Comparison of ENCODE assay signal across 13 cellular contexts in genomic region chr1:115251856-115252255, GRCh38.
A peak's percentile ranks its signal among the peaks of the same experiment; 100 is the strongest.
DNase-seq lines count a peak whose midpoint lies in the region; ATAC-seq and TF ChIP-seq lines count a peak whose summit lies in the region.
"Had no signal": no experiment of that assay in that cellular context is flagged by ENCODE, and none has a peak within 500 bp of the region (broad histone marks: within the 10 kb centered on the region; RNA-seq: fewer than 3 reads in every experiment).

No MANE protein-coding gene starts in this region.

- H4K8ac ChIP-seq in trophoblast cell (ENCODE audit: low read depth, low read length): no peak overlapping the region

- POLR2A ChIA-PET in SK-N-SH (lab: Yijun Ruan, JAX): interaction anchor here (0.8 to 1.1 kb wide), 2 partner anchors 29 to 53 kb away, joined by 3 to 4 read pairs; no protein-coding TSS in a partner anchor

- H3K18ac ChIP-seq in trophoblast cell (ENCODE audit: low read length): no peak overlapping the region

- H3F3A ChIP-seq in SK-N-SH (replicated peaks; ENCODE audit: insufficient read depth): peaks cover 34% of the 10 kb centered on the region

- TF ChIP-seq CTCF in SK-N-SH (IDR thresholded peaks at IDR 0.05): no peak
- no peak for TF ChIP-seq CTCF in fibroblast of the aortic adventitia (IDR thresholded peaks at IDR 0.05; ENCODE audit: insufficient read depth, low read length)
- TF ChIP-seq CTCF in natural killer cell (IDR thresholded peaks at IDR 0.05): no peak
- no peak for TF ChIP-seq CTCF in progenitor cell of endocrine pancreas (IDR thresholded peaks at IDR 0.05; ENCODE audit: unreplicated experiment)

- DNase-seq in EH (ENCODE audit: low read depth) (peak; percentile 95), SK-N-SH (peak; percentile 59), fibroblast of the aortic adventitia (ENCODE audit: low read depth) (peak; percentile 94), trophoblast cell (peak in 1 of 2 donors; percentile 17), natural killer cell (no peak), progenitor cell of endocrine pancreas (ENCODE audit: low spot score, unreplicated experiment) (no peak)
- DNase-seq: DMS79 treated with DMSO at 0.1 percent for 48 hours; NCI-H510A treated with DMSO at 0.1 percent for 48 hours; stimulated activated CD4-positive, alpha-beta T cell treated with anti-CD3 and anti-CD28 coated beads, Interleukin-4, amount 100 ng/mL, for 1 hour; tibial artery had no signal

- H2BK120ac ChIP-seq in trophoblast cell (ENCODE audit: insufficient read depth, low read length, poor library complexity): peak overlapping the region; percentile 52

- CTCF ChIA-PET in SK-N-SH (lab: Yijun Ruan, JAX): interaction anchor here (0.9 to 1.8 kb wide), 6 partner anchors 20 to 218 kb away, joined by 3 to 10 read pairs (median 4); no protein-coding TSS in a partner anchor

- H3K14ac ChIP-seq in trophoblast cell (ENCODE audit: low read length): no peak overlapping the region

- peak overlapping the region; percentile 8; the same call in 1 of the 2 replicates for H3K4me2 ChIP-seq in SK-N-SH
- H3K4me2 ChIP-seq in trophoblast cell (ENCODE audit: low read length): no peak overlapping the region

- H3K9me2 ChIP-seq in SK-N-SH: no peaks in the 10 kb centered on the region

- no peak overlapping the region for H2BK5ac ChIP-seq in trophoblast cell (ENCODE audit: low read depth, low read length, poor library complexity)

- H3K27me3 Mint-ChIP-seq in natural killer cell (ENCODE audit: low read depth in 2 of 2) (peaks cover 5 to 23% of the 10 kb centered on the region in 2 donors), progenitor cell of endocrine pancreas (no peaks in the 10 kb centered on the region)
- H3K27me3 Mint-ChIP-seq: memory B cell had no signal

- H3K79me1 ChIP-seq in trophoblast cell (ENCODE audit: low read length): no peaks in the 10 kb centered on the region

- no peak for ATAC-seq in natural killer cell
- no peak for ATAC-seq in GM21390 (IDR thresholded peaks at IDR 0.05; ENCODE audit: unreplicated experiment)
- ATAC-seq in GM21447 (IDR thresholded peaks at IDR 0.05; ENCODE audit: unreplicated experiment): no peak

- H4K20me1 ChIP-seq in SK-N-SH (ENCODE audit: insufficient read depth): no peaks in the 10 kb centered on the region

- no peak overlapping the region for H4K91ac ChIP-seq in trophoblast cell (ENCODE audit: low read depth, low read length)

- peak; percentile 25; the same call in 1 of the 2 replicates for TF ChIP-seq RAD21 in SK-N-SH (IDR thresholded peaks at IDR 0.05; ENCODE audit: low read length)

- no peak overlapping the region for H3K27ac Mint-ChIP-seq in natural killer cell
- no peak overlapping the region for H3K27ac Mint-ChIP-seq in progenitor cell of endocrine pancreas
- H3K27ac Mint-ChIP-seq: memory B cell had no signal

- H3K9me3 Mint-ChIP-seq in natural killer cell (peaks cover 3 to 5% of the 10 kb centered on the region in 2 donors), progenitor cell of endocrine pancreas (ENCODE audit: low read depth) (peaks cover 22% of the 10 kb centered on the region)

- H3K9ac ChIP-seq in SK-N-SH (peak overlapping the region; percentile 42; the same call in 1 of the 2 replicates), trophoblast cell (ENCODE audit: low read length) (no peak overlapping the region)

- H3K27ac ChIP-seq in SK-N-SH (ENCODE audit: low read depth in 2 of 2, low read length in 1 of 2) (peak overlapping the region; percentile 98 to 99), trophoblast cell (ENCODE audit: low read depth, low read length) (peak overlapping the region; percentile 68)
- H3K27ac ChIP-seq: tibial artery had no signal

- H3K4me3 ChIP-seq in SK-N-SH (ENCODE audit: low read depth in 2 of 2, low read length in 1 of 2) (no peak overlapping the region), fibroblast of the aortic adventitia (ENCODE audit: low read depth, low read length) (no peak overlapping the region), trophoblast cell (ENCODE audit: low read depth, low read length) (no peak overlapping the region)
- H3K4me3 ChIP-seq: tibial artery had no signal

- peak overlapping the region; percentile 72 for H2BK12ac ChIP-seq in trophoblast cell (ENCODE audit: low read length)

- H3K4me1 ChIP-seq in SK-N-SH (ENCODE audit: control insufficient read depth in 1 of 2, insufficient read depth in 2 of 2, low read depth in 1 of 2, low read length in 1 of 2) (peaks cover 5 to 14% of the 10 kb centered on the region in 2 experiments; a peak in 3 of 4 replicates), trophoblast cell (ENCODE audit: control insufficient read depth in 1 of 2, insufficient read depth in 2 of 2, low read length in 2 of 2) (no peaks in the 10 kb centered on the region)
- H3K4me1 ChIP-seq: tibial artery had no signal

- H3K4me1 Mint-ChIP-seq in natural killer cell (no peaks in the 10 kb centered on the region), progenitor cell of endocrine pancreas (ENCODE audit: low read depth) (no peaks in the 10 kb centered on the region)
- H3K4me1 Mint-ChIP-seq: memory B cell had no signal

- H3K36me3 Mint-ChIP-seq in natural killer cell (peaks cover 11% of the 10 kb centered on the region), progenitor cell of endocrine pancreas (ENCODE audit: insufficient read depth) (no peaks in the 10 kb centered on the region)
- H3K36me3 Mint-ChIP-seq: memory B cell had no signal

- H3K9me3 ChIP-seq in SK-N-SH (peaks cover 8% of the 10 kb centered on the region; the same call in 1 of the 2 replicates), trophoblast cell (ENCODE audit: insufficient read depth, low read depth, low read length) (no peaks in the 10 kb centered on the region)
- H3K9me3 ChIP-seq: tibial artery had no signal

- H3K79me2 ChIP-seq in SK-N-SH (ENCODE audit: insufficient read depth): no peaks in the 10 kb centered on the region
- no peaks in the 10 kb centered on the region for H3K79me2 ChIP-seq in trophoblast cell (ENCODE audit: control insufficient read depth, insufficient read depth, low read length, poor library complexity)

- H3K36me3 ChIP-seq in SK-N-SH (replicated peaks in 1 of 2; ENCODE audit: control insufficient read depth in 1 of 2, insufficient read depth in 2 of 2, low read length in 1 of 2) (peaks cover 0 to 16% of the 10 kb centered on the region in 2 experiments), trophoblast cell (ENCODE audit: control insufficient read depth in 1 of 2, insufficient read depth in 2 of 2, low read length in 2 of 2) (no peaks in the 10 kb centered on the region)
- H3K36me3 ChIP-seq: tibial artery had no signal

- H3K4me3 Mint-ChIP-seq in natural killer cell (no peak overlapping the region), progenitor cell of endocrine pancreas (ENCODE audit: low read depth) (no peak overlapping the region)
- H3K4me3 Mint-ChIP-seq: memory B cell had no signal

- H3K27me3 ChIP-seq in SK-N-SH (ENCODE audit: insufficient read depth): no peaks in the 10 kb centered on the region
- H3K27me3 ChIP-seq in trophoblast cell (ENCODE audit: insufficient read depth, low read length): no peaks in the 10 kb centered on the region
- H3K27me3 ChIP-seq: tibial artery had no signal

- no peak overlapping the region for H4K12ac ChIP-seq in trophoblast cell (ENCODE audit: low read depth, low read length)

- no peak overlapping the region for H3K4ac ChIP-seq in trophoblast cell (ENCODE audit: low read depth, low read length)

- peak overlapping the region; percentile 71; the same call in 1 of the 2 replicates for H2AFZ ChIP-seq in SK-N-SH (ENCODE audit: low read depth)
- H2AFZ ChIP-seq in trophoblast cell (ENCODE audit: insufficient read depth, low read length, poor library complexity): no peak overlapping the region

- H3K23ac ChIP-seq in trophoblast cell (ENCODE audit: low read length): no peak overlapping the region

- intact Hi-C loops in natural killer cell (cut with micrococcal nuclease): no loop called here

- no peak overlapping the region for H2AK5ac ChIP-seq in trophoblast cell (ENCODE audit: low read length)

- TF ChIP-seq EP300 in SK-N-SH (IDR thresholded peaks at IDR 0.05; ENCODE audit: borderline replicate concordance in 1 of 2, low read depth in 1 of 2, low read length in 1 of 2): peak; percentile 79 to 92

- WGBS in SK-N-SH (ENCODE audit: low lambda C conversion rate): 9% methylated on average over 2 of the region's 2 CpGs
- no CpG with 5 or more reads among the region's 2 CpGs for WGBS in trophoblast cell (ENCODE audit: extremely low coverage, insufficient coverage, insufficient read length)

TF ChIP-seq in SK-N-SH, 30 proteins besides CTCF, POLR2A, EP300 and RAD21 (continues in another document):
- no peak for TF ChIP-seq USF1 (IDR thresholded peaks at IDR 0.05; ENCODE audit: borderline replicate concordance, low read depth)
- TF ChIP-seq JUND (IDR thresholded peaks at IDR 0.05): peak; percentile 94
- TF ChIP-seq MXI1 (IDR thresholded peaks at IDR 0.05; ENCODE audit: low read depth, low read length): no peak; the same call in 1 of the 2 replicates
- TF ChIP-seq USF2 (IDR thresholded peaks at IDR 0.05; ENCODE audit: borderline replicate concordance, low read depth, low read length): no peak
- TF ChIP-seq SIN3A (IDR thresholded peaks at IDR 0.05; ENCODE audit: borderline replicate concordance, low read depth, low read length): 0 out of 2 replicates have a peak, but pooled peaks have one; percentile 43
- no peak for TF ChIP-seq EZH2phosphoT487 (IDR thresholded peaks at IDR 0.05; ENCODE audit: borderline replicate concordance, low read depth)
- no peak for TF ChIP-seq ELF1 (IDR thresholded peaks at IDR 0.05)
- no peak for TF ChIP-seq NRF1 (IDR thresholded peaks at IDR 0.05; ENCODE audit: low read depth, low read length)
- peak; percentile 93 for TF ChIP-seq RCOR1 (IDR thresholded peaks at IDR 0.05; ENCODE audit: low read length)
- TF ChIP-seq TAF1 (IDR thresholded peaks at IDR 0.05; ENCODE audit: borderline replicate concordance, low read depth, low read length): no peak
- TF ChIP-seq MEF2A (IDR thresholded peaks at IDR 0.05; ENCODE audit: borderline replicate concordance, low read depth): peak; percentile 45; the same call in 1 of the 2 replicates
- TF ChIP-seq POLR2AphosphoS5 (IDR thresholded peaks at IDR 0.05; ENCODE audit: low read depth, low read length): peak; percentile 93

Comparison
In these comparisons a context has a peak if more than half of its experiments do, and no peak if none do; other contexts are left out.
1. DNase-seq: peak in EH (single experiment), SK-N-SH (single experiment) and fibroblast of the aortic adventitia (single experiment); none in natural killer cell (single experiment) and progenitor cell of endocrine pancreas (single experiment).